23 cellular contexts compared by ENCODE assay signal in genomic region chr18:61248589-61248988, GRCh38.
A peak's percentile ranks its signal among the peaks of the same experiment; 100 is the strongest.
DNase-seq lines count a peak whose midpoint lies in the region; ATAC-seq, FAIRE-seq and TF ChIP-seq lines count a peak whose summit lies in the region.
"Had no signal": no experiment of that assay in that cellular context is flagged by ENCODE, and none has a peak within 500 bp of the region (broad histone marks: within the 10 kb centered on the region; RNA-seq: fewer than 3 reads in every experiment).

No MANE protein-coding gene starts in this region.

- POLR2A ChIA-PET in GM12878 (lab: Charles Lee): no interaction called here

- no peak for TF ChIP-seq EP300 in GM12878 (IDR thresholded peaks at IDR 0.05; ENCODE audit: borderline replicate concordance in 1 of 2, control insufficient read depth in 1 of 2, low read depth in 2 of 2, low read length in 2 of 2)

- in situ Hi-C loops in GM12878 (cut with MboI): no loop called here

- DNase-seq in D721Med (ENCODE audit: insufficient read length, low spot score) (no peak), MM.1S (no peak), GM12878 (ENCODE audit: low read depth, low spot score) (no peak), NAMALWA (ENCODE audit: low spot score) (no peak), WERI-Rb-1 (no peak), left colon (no peak)
- DNase-seq: AML-193; Caco-2; Calu3; CD4-positive, alpha-beta T cell; CD8-positive, alpha-beta T cell; DMS 273 treated with DMSO at 0.1 percent for 48 hours; DMS153; DMS79 treated with DMSO at 0.1 percent for 48 hours; GF-D8 had no signal

- no peak for TF ChIP-seq RAD21 in GM12878 (IDR thresholded peaks at IDR 0.05; ENCODE audit: insufficient read depth, low read depth, low read length)

- H3K36me3 ChIP-seq in MM.1S (replicated peaks; ENCODE audit: insufficient read depth, low read length) (no peaks in the 10 kb centered on the region), GM12878 (ENCODE audit: control insufficient read depth in 2 of 2, insufficient read depth in 2 of 2, low read length in 1 of 2) (no peaks in the 10 kb centered on the region), WERI-Rb-1 (no peaks in the 10 kb centered on the region)
- H3K36me3 ChIP-seq: BLaER1 treated with 17β-estradiol and CSF1 and Interleukin-3, amounts not matched to agents 10 nM and 100 nM had no signal

- no TSS peak for BruUV-seq in GM12878 (replicated peaks; lab: Mats Ljungman, UMichigan)

- FAIRE-seq in D721Med (lab: Jason Lieb, UNC): peak; percentile 98
- FAIRE-seq in GM12878 (lab: Jason Lieb, UNC): no peak
- FAIRE-seq: A549, GM12892, GM18507, GM19239 had no signal

- peak; percentile 42 for ATAC-seq in GM19351 (IDR thresholded peaks at IDR 0.05; ENCODE audit: unreplicated experiment)
- ATAC-seq in GM12878: peak; percentile 32; the same call in 1 of the 3 replicates
- ATAC-seq in left colon: no peak
- ATAC-seq: A549; CD8-positive, alpha-beta T cell had no signal

- H4K20me1 ChIP-seq in MM.1S (ENCODE audit: insufficient read depth, low read length) (no peaks in the 10 kb centered on the region), GM12878 (ENCODE audit: control insufficient read depth, insufficient read depth) (no peaks in the 10 kb centered on the region)
- H4K20me1 ChIP-seq: BLaER1 treated with 17β-estradiol and CSF1 and Interleukin-3, amounts not matched to agents 10 nM and 100 nM had no signal

- H3K79me2 ChIP-seq in MM.1S (ENCODE audit: low read length): no peaks in the 10 kb centered on the region
- no peaks in the 10 kb centered on the region for H3K79me2 ChIP-seq in GM12878 (ENCODE audit: control insufficient read depth, insufficient read depth, low read length)

- RAD21 ChIA-PET in GM12878 (lab: Charles Lee; ENCODE audit: unreplicated experiment): no interaction called here

- H3K9me3 ChIP-seq in MM.1S (replicated peaks; ENCODE audit: insufficient read depth, low read length) (no peaks in the 10 kb centered on the region), GM12878 (replicated peaks; ENCODE audit: control insufficient read depth, insufficient read depth, low read length) (no peaks in the 10 kb centered on the region), WERI-Rb-1 (ENCODE audit: severe bottlenecking) (no peaks in the 10 kb centered on the region)
- H3K9me3 ChIP-seq: A549; BLaER1 treated with 17β-estradiol and CSF1 and Interleukin-3, amounts not matched to agents 10 nM and 100 nM; Caco-2 had no signal

- SMC1A ChIA-PET in GM12878 (lab: Charles Lee; ENCODE audit: uncharacterized antibody, unreplicated experiment): no interaction called here

- H3K27me3 ChIP-seq in MM.1S (replicated peaks; ENCODE audit: insufficient read depth, low read length) (no peaks in the 10 kb centered on the region), GM12878 (replicated peaks in 1 of 2; ENCODE audit: control insufficient read depth in 2 of 2, insufficient read depth in 2 of 2, low read length in 1 of 2) (no peaks in the 10 kb centered on the region; a peak in 1 of 4 replicates), WERI-Rb-1 (ENCODE audit: insufficient read depth, low read depth, severe bottlenecking) (no peaks in the 10 kb centered on the region)
- H3K27me3 ChIP-seq: BLaER1 treated with 17β-estradiol and CSF1 and Interleukin-3, amounts not matched to agents 10 nM and 100 nM had no signal

- H2AFZ ChIP-seq in MM.1S (ENCODE audit: low read length) (0 out of 2 replicates have a peak overlapping the region, but pooled peaks have one; percentile 53), GM12878 (ENCODE audit: control insufficient read depth, low read depth, low read length) (no peak overlapping the region)

- H3K27ac ChIP-seq in MM.1S (ENCODE audit: low read length): no peak overlapping the region
- H3K27ac ChIP-seq in GM12878 (ENCODE audit: control insufficient read depth, insufficient read depth): no peak overlapping the region
- no peak overlapping the region for H3K27ac ChIP-seq in WERI-Rb-1
- H3K27ac ChIP-seq: 22Rv1; A549; BLaER1 treated with 17β-estradiol and CSF1 and Interleukin-3, amounts not matched to agents 10 nM and 100 nM; C4-2B had no signal

- no peaks in the 10 kb centered on the region for H3K9me2 ChIP-seq in MM.1S (replicated peaks; ENCODE audit: insufficient read depth, low read length)

- CTCF ChIA-PET in GM12878 (lab: Yijun Ruan, JAX): no interaction called here

- no peak overlapping the region for H3K9ac ChIP-seq in MM.1S (ENCODE audit: low read length)
- H3K9ac ChIP-seq in GM12878 (ENCODE audit: control insufficient read depth, insufficient read depth, low read length): no peak overlapping the region
- H3K9ac ChIP-seq: BLaER1 treated with 17β-estradiol and CSF1 and Interleukin-3, amounts not matched to agents 10 nM and 100 nM had no signal

- TF ChIP-seq POLR2A in GM12878 (IDR thresholded peaks at IDR 0.05; ENCODE audit: low read depth, low read length): no peak

- intact Hi-C loops in GM12878 (cut with micrococcal nuclease; ENCODE audit: unreplicated experiment) (no loop called here), left colon (cut with DNase I, micrococcal nuclease) (no loop called here)

- H3K4me1 ChIP-seq in MM.1S (ENCODE audit: low read length) (no peaks in the 10 kb centered on the region), GM12878 (ENCODE audit: control insufficient read depth, insufficient read depth, low read length) (no peaks in the 10 kb centered on the region)
- H3K4me1 ChIP-seq: A549; BLaER1 treated with 17β-estradiol and CSF1 and Interleukin-3, amounts not matched to agents 10 nM and 100 nM; Caco-2 had no signal

- H3K4me2 ChIP-seq in MM.1S (ENCODE audit: low read depth, low read length) (peak overlapping the region; percentile 34; the same call in 1 of the 2 replicates), GM12878 (ENCODE audit: control insufficient read depth, insufficient read depth) (no peak overlapping the region)
- H3K4me2 ChIP-seq: A549; BLaER1 treated with 17β-estradiol and CSF1 and Interleukin-3, amounts not matched to agents 10 nM and 100 nM had no signal

- H3F3A ChIP-seq in MM.1S (ENCODE audit: insufficient read depth, low read length): no peaks in the 10 kb centered on the region

- 57% methylated on average over 3 of the region's 3 CpGs for WGBS in GM12878 (ENCODE audit: insufficient coverage, insufficient replicate concordance, low lambda C conversion rate, missing lambda C conversion rate)

- no peak for TF ChIP-seq CTCF in D721Med (IDR thresholded peaks at IDR 0.05; ENCODE audit: insufficient read depth, missing control alignments)
- TF ChIP-seq CTCF in MM.1S (IDR thresholded peaks at IDR 0.05; ENCODE audit: low read length): no peak
- TF ChIP-seq CTCF in GM12878 (IDR thresholded peaks at IDR 0.05 in 2 of 3, conservative IDR thresholded peaks at IDR 0.05 in 1 of 3; ENCODE audit: control insufficient read depth in 2 of 3, extremely low read depth in 1 of 3, insufficient read depth in 1 of 3, low read depth in 3 of 3, low read length in 3 of 3): no peak
- no peak for TF ChIP-seq CTCF in WERI-Rb-1 (IDR thresholded peaks at IDR 0.05; ENCODE audit: low read depth, low read length)

- peak overlapping the region; percentile 22; the same call in 1 of the 2 replicates for H3K4me3 ChIP-seq in MM.1S (ENCODE audit: low read length)
- H3K4me3 ChIP-seq in GM12878: no peak overlapping the region
- no peak overlapping the region for H3K4me3 ChIP-seq in WERI-Rb-1 (ENCODE audit: low read depth, low read length)
- H3K4me3 ChIP-seq: A549; BLaER1 treated with 17β-estradiol and CSF1 and Interleukin-3, amounts not matched to agents 10 nM and 100 nM had no signal

TF ChIP-seq in GM12878, 131 proteins besides CTCF, POLR2A, EP300 and RAD21 (continues in another document):
- TF ChIP-seq RBBP5 (conservative IDR thresholded peaks at IDR 0.05): no peak
- peak in 1 of 2 experiments; percentile 45; a peak in 1 of 4 replicates for TF ChIP-seq IKZF2 (IDR thresholded peaks at IDR 0.05)
- no peak for TF ChIP-seq ZBTB33 (IDR thresholded peaks at IDR 0.05)
- 0 out of 2 replicates have a peak, but pooled peaks have one; percentile 33 for TF ChIP-seq MTA2 (IDR thresholded peaks at IDR 0.05; ENCODE audit: low read depth)
- no peak for TF ChIP-seq ZNF207 (IDR thresholded peaks at IDR 0.05; ENCODE audit: borderline replicate concordance)
- no peak for TF ChIP-seq REST (IDR thresholded peaks at IDR 0.05; ENCODE audit: low read depth, low read length)
